8 cellular contexts compared by ENCODE assay signal in genomic region chr2:234544659-234545611, GRCh38. TPM values are rescaled to one million over a fixed set of nuclear protein-coding genes. Genes with fewer than 3 reads are reported as not detected.
DNase-seq lines count a peak whose midpoint lies in the region; ATAC-seq and TF ChIP-seq lines count a peak whose summit lies in the region.

No MANE protein-coding gene starts in this region.

- no peaks in the 10 kb centered on the region for H3K36me3 ChIP-seq in mucosa of descending colon (ENCODE audit: low read depth)

- POLR2A ChIA-PET in activated CD4-positive, alpha-beta memory T cell treated with anti-CD3 and anti-CD28 coated beads for 36 hours (lab: Charles Lee) = no interaction called here

- no peak overlapping the region for H3K27ac Mint-ChIP-seq in activated CD4-positive, alpha-beta memory T cell treated with anti-CD3 and anti-CD28 coated beads for 36 hours
- no peak overlapping the region for H3K27ac Mint-ChIP-seq in effector memory CD8-positive, alpha-beta T cell

- peak; percentile 97 for ATAC-seq in effector memory CD8-positive, alpha-beta T cell (replicated peaks)
- ATAC-seq in mucosa of descending colon = peak; percentile 94

- no peaks in the 10 kb centered on the region for H3K9me3 ChIP-seq in mucosa of descending colon

- no peak overlapping the region for H3K4me3 ChIP-seq in mucosa of descending colon

- peaks cover 6% of the 10 kb centered on the region for H3K4me1 ChIP-seq in mucosa of descending colon (ENCODE audit: low read depth)

- no peaks in the 10 kb centered on the region for H3K4me1 Mint-ChIP-seq in activated CD4-positive, alpha-beta memory T cell treated with anti-CD3 and anti-CD28 coated beads for 36 hours (ENCODE audit: low read depth)
- peaks cover 5 to 10% of the 10 kb centered on the region in 2 donors for H3K4me1 Mint-ChIP-seq in effector memory CD8-positive, alpha-beta T cell (ENCODE audit: low read depth in 2 of 2)

- no peak overlapping the region for H3K4me3 Mint-ChIP-seq in activated CD4-positive, alpha-beta memory T cell treated with anti-CD3 and anti-CD28 coated beads for 36 hours
- no peak overlapping the region for H3K4me3 Mint-ChIP-seq in effector memory CD8-positive, alpha-beta T cell

- DNase-seq in DMS53 (lab: John Stamatoyannopoulos, UW) (peak; percentile 81), HCEC 1CT (peak; percentile 57), NCI-H446 treated with DMSO at 0.1 percent for 48 hours (lab: John Stamatoyannopoulos, UW) (peak; percentile 49), mucosa of descending colon (peak; percentile 61 to 77 (median 75)), GF-D8 (lab: John Stamatoyannopoulos, UW) (no peak)
- DNase-seq in activated CD4-positive, alpha-beta memory T cell treated with anti-CD3 and anti-CD28 coated beads for 36 hours = peak; percentile 85
- DNase-seq in effector memory CD8-positive, alpha-beta T cell = peak; percentile 78 to 80 (median 80)
- peak; percentile 61 for DNase-seq in stimulated activated CD8-positive, alpha-beta memory T cell treated with anti-CD3 and anti-CD28 coated beads, Interleukin-7, amount 100 ng/mL, for 24 hours (ENCODE audit: low read depth)

- no peaks in the 10 kb centered on the region for H3K36me3 Mint-ChIP-seq in activated CD4-positive, alpha-beta memory T cell treated with anti-CD3 and anti-CD28 coated beads for 36 hours
- H3K36me3 Mint-ChIP-seq in effector memory CD8-positive, alpha-beta T cell (ENCODE audit: insufficient read depth) = no peaks in the 10 kb centered on the region

- CTCF ChIA-PET in activated CD4-positive, alpha-beta memory T cell treated with anti-CD3 and anti-CD28 coated beads for 36 hours (lab: Charles Lee) = interaction anchor here (0.6 to 2.3 kb wide), 50 partner anchors 9 to 1198 kb away, joined by 3 to 39 read pairs (median 4); partner anchors contain the start of gene ARL4C

- H3K9me3 Mint-ChIP-seq in activated CD4-positive, alpha-beta memory T cell treated with anti-CD3 and anti-CD28 coated beads for 36 hours = no peaks in the 10 kb centered on the region
- no peaks in the 10 kb centered on the region for H3K9me3 Mint-ChIP-seq in effector memory CD8-positive, alpha-beta T cell

- intact Hi-C loops in activated CD4-positive, alpha-beta memory T cell treated with anti-CD3 and anti-CD28 coated beads for 36 hours (cut with micrococcal nuclease) = loop anchor here (1.0 to 2.0 kb wide), 3 partner anchors 44 to 568 kb away; no protein-coding TSS in a partner anchor
- intact Hi-C loops in mucosa of descending colon (cut with DNase I, micrococcal nuclease) = loop anchor here in 1 of 2 donors (10.0 kb wide), 1 partner anchor 560 kb away; no protein-coding TSS in a partner anchor

- TF ChIP-seq CTCF in mucosa of descending colon (IDR thresholded peaks at IDR 0.05) = peak; percentile 88

- peaks cover 4% of the 10 kb centered on the region for H3K27me3 Mint-ChIP-seq in activated CD4-positive, alpha-beta memory T cell treated with anti-CD3 and anti-CD28 coated beads for 36 hours
- H3K27me3 Mint-ChIP-seq in effector memory CD8-positive, alpha-beta T cell = peaks cover 29 to 45% of the 10 kb centered on the region in 2 donors

RNA-seq across cellular contexts. Expression of gene ARL4C, which starts 48.1 kb away (rescaled TPM):
- 10 to 100 TPM; 44.4 to 44.7 TPM for total RNA-seq in activated CD4-positive, alpha-beta memory T cell treated with anti-CD3 and anti-CD28 coated beads for 36 hours
- total RNA-seq in mucosa of descending colon = 10 to 100 TPM in 1 of 3 donors, 1 to 10 TPM in 2; 4.5 to 15.1 (median 8.4) TPM
